In genomic region chr14:76761849-76762616, GRCh38 we compare ENCODE assay signal across 7 cellular contexts. TPM values are rescaled to one million over a fixed set of nuclear protein-coding genes. Genes with fewer than 3 reads are reported as not detected.
DNase-seq lines count a peak whose midpoint lies in the region; ATAC-seq, FAIRE-seq and TF ChIP-seq lines count a peak whose summit lies in the region.

No MANE protein-coding gene starts in this region.

- H3K27me3 ChIP-seq in K562 (ENCODE audit: control insufficient read depth in 2 of 2, insufficient read depth in 2 of 2, low read length in 2 of 2) (peaks cover 0 to 31% of the 10 kb centered on the region in 2 experiments; a peak in 2 of 5 replicates), stomach (peaks cover 0 to 31% (median 23%) of the 10 kb centered on the region in 3 donors)

- in situ Hi-C loops in K562 (cut with MboI) = no loop called here

- no peak overlapping the region for H2AFZ ChIP-seq in K562 (ENCODE audit: low read depth, low read length)

- H4K20me1 ChIP-seq in K562 (replicated peaks; ENCODE audit: control insufficient read depth, insufficient read depth, low read length) = no peaks in the 10 kb centered on the region

- no peaks in the 10 kb centered on the region for H3K79me2 ChIP-seq in K562 (ENCODE audit: control insufficient read depth, insufficient read depth, low read length)

- TF ChIP-seq POLR2A in K562 (conservative IDR thresholded peaks at IDR 0.05) = no peak
- TF ChIP-seq POLR2A in stomach (IDR thresholded peaks at IDR 0.05) = no peak

- POLR2A ChIA-PET in K562 (lab: Yijun Ruan, JAX) = no interaction called here

- 13% methylated on average over 39 of the region's 80 CpGs for WGBS in K562 (ENCODE audit: insufficient coverage, low coverage, missing lambda C conversion rate)
- WGBS in stomach, 5 donors = 1 to 2% (median 1%) methylated on average over 34 to 80 of the region's 80 CpGs

- H3K4me2 ChIP-seq in K562 (ENCODE audit: insufficient read depth, low read length) = no peak overlapping the region; the same call in 1 of the 2 replicates

- H3K9ac ChIP-seq in K562 (ENCODE audit: insufficient read depth in 1 of 2, low read depth in 2 of 2, low read length in 2 of 2) = no peak overlapping the region; a peak in 1 of 4 replicates

- CTCF ChIA-PET in K562 (lab: Yijun Ruan, JAX; ENCODE audit: low intra/inter-chr PET ratio) = no interaction called here

- TF ChIP-seq RAD21 in K562 (CRISPR knock-in tag; conservative IDR thresholded peaks at IDR 0.05 in 1 of 2, IDR thresholded peaks at IDR 0.05 in 1 of 2) = no peak

- no TSS peak for BruUV-seq in K562 (replicated peaks; lab: Mats Ljungman, UMichigan)

- H3K27ac ChIP-seq in K562 (ENCODE audit: extremely low read depth, low read depth, low read length) (no peak overlapping the region), stomach (peak overlapping the region; percentile 54 to 88 (median 71))

- intact Hi-C loops in K562 (cut with micrococcal nuclease) (no loop called here), stomach (cut with DNase I; ENCODE audit: low total_unique reads) (no loop called here)

- TF ChIP-seq CTCF in K562 (IDR thresholded peaks at IDR 0.05 in 2 of 3, conservative IDR thresholded peaks at IDR 0.05 in 1 of 3; ENCODE audit: insufficient read depth in 2 of 3, low read depth in 1 of 3, low read length in 3 of 3) (no peak), stomach (IDR thresholded peaks at IDR 0.05) (no peak)

- DNase-seq in K562 (ENCODE audit: extremely low read depth in 1 of 4, low spot score in 3 of 4) (no peak), left kidney (ENCODE audit: low read depth, low spot score) (peak; percentile 66), stomach (no peak), GM19238 (ENCODE audit: insufficient read length, low spot score) (no peak)

- H3K4me1 ChIP-seq in K562 (replicated peaks in 1 of 2; ENCODE audit: control insufficient read depth in 2 of 2, insufficient read depth in 2 of 2, low read length in 2 of 2) (peaks cover 0 to 22% of the 10 kb centered on the region in 2 experiments; a peak in 2 of 5 replicates), stomach (peaks cover 14 to 44% (median 24%) of the 10 kb centered on the region in 4 donors)

- no peak for TF ChIP-seq EP300 in K562 (IDR thresholded peaks at IDR 0.05; ENCODE audit: low read length)
- TF ChIP-seq EP300 in stomach (IDR thresholded peaks at IDR 0.05) = no peak

- H3K4me3 ChIP-seq in K562 (peak overlapping the region; percentile 38; the same call in 1 of the 2 replicates), stomach (peak overlapping the region; percentile 67 to 93 (median 80))

- ATAC-seq in GM19035 (IDR thresholded peaks at IDR 0.05; ENCODE audit: unreplicated experiment) (peak; percentile 50), HG03354 (IDR thresholded peaks at IDR 0.05; ENCODE audit: poor library complexity, severe bottlenecking, unreplicated experiment) (peak; percentile 51), K562 (no peak), HG03175 (IDR thresholded peaks at IDR 0.05; ENCODE audit: unreplicated experiment) (no peak)

- FAIRE-seq in K562 (lab: Jason Lieb, UNC) = no peak

- no peaks in the 10 kb centered on the region for H3K9me1 ChIP-seq in K562 (ENCODE audit: control insufficient read depth, insufficient read depth, low read length)

- H3K36me3 ChIP-seq in K562 (ENCODE audit: control insufficient read depth, insufficient read depth, low read length) = no peaks in the 10 kb centered on the region
- H3K36me3 ChIP-seq in stomach = no peaks in the 10 kb centered on the region

- no peaks in the 10 kb centered on the region for H3K9me3 ChIP-seq in K562 (replicated peaks; ENCODE audit: control insufficient read depth, insufficient read depth, low read depth, low read length)
- no peaks in the 10 kb centered on the region for H3K9me3 ChIP-seq in stomach

TF ChIP-seq in K562, 482 proteins besides CTCF, POLR2A, EP300 and RAD21 (continues in another document):
- no peak for TF ChIP-seq FOXP4 (CRISPR knock-in tag; IDR thresholded peaks at IDR 0.05; ENCODE audit: borderline replicate concordance)
- TF ChIP-seq L3MBTL2 (IDR thresholded peaks at IDR 0.05) = 0 out of 2 replicates have a peak, but pooled peaks have one; percentile 0
- TF ChIP-seq SIRT6 (IDR thresholded peaks at IDR 0.05; ENCODE audit: low read depth, low read length) = no peak
- TF ChIP-seq HMBOX1 (IDR thresholded peaks at IDR 0.05) = no peak
- TF ChIP-seq ZNF551 (CRISPR knock-in tag; IDR thresholded peaks at IDR 0.05) = no peak
- no peak for TF ChIP-seq ZKSCAN8 (CRISPR knock-in tag; IDR thresholded peaks at IDR 0.05)
- no peak for TF ChIP-seq NFYB (IDR thresholded peaks at IDR 0.05; ENCODE audit: extremely low read depth, insufficient read length)

RNA-seq across cellular contexts. Expression of gene VASH1, which starts 0.8 kb away (rescaled TPM):
- 0.30 and 0.46 TPM in 2 replicates for total RNA-seq in K562 (2011; cell fraction: chromatin; rRNA removed; ENCODE audit: low replicate concordance)
- total RNA-seq in K562 (2011; cell fraction: nucleolus; rRNA removed) = 0.67 TPM in 1 of 2 replicates, not detected in the other
- total RNA-seq in K562 (2011; cell fraction: nucleoplasm; rRNA removed) = 0.07 and 0.15 TPM in 2 replicates
- 0.05 and 0.16 TPM in 2 replicates for total RNA-seq in K562 (2014; rRNA removed)
- 0.11 and 0.22 TPM in 2 replicates for total RNA-seq in K562 (2014; rRNA removed; fragmentation: Illumina TruSeq; extraction: Trizol)
- 0.11 and 0.25 TPM in 2 replicates for total RNA-seq in K562 (2015; rRNA removed; fragmentation: Illumina TruSeq; extraction: Trizol)
- 0.16 and 0.27 TPM in 2 replicates for total RNA-seq in K562 (2021)
- polyA plus RNA-seq in K562 (2011; rRNA removed) = 0.15 and 0.43 TPM in 2 replicates
- polyA plus RNA-seq in K562 (2011; cell fraction: cytosol; rRNA removed) = 0.18 and 0.55 TPM in 2 replicates
- 0.74 and 1.3 TPM in 2 replicates for polyA plus RNA-seq in K562 (2011; cell fraction: nucleus; rRNA removed)
- polyA plus RNA-seq in K562 (2012) = 0.46 and 0.48 TPM in 2 replicates
- 0.03 and 0.11 TPM in 2 replicates for polyA plus RNA-seq in K562 (2014; fragmentation: Illumina TruSeq; extraction: Trizol)
- polyA plus RNA-seq in K562 (2014; fragmentation: Nextera tagmentation; extraction: Ambion mirVana) = under 1 TPM in 1 of 2 experiments, not detected in 1; 0.01 TPM
- polyA plus RNA-seq in K562 (2014; rRNA removed) = 0.16 and 0.49 TPM in 2 replicates
- 0.24 and 0.46 TPM in 2 replicates for polyA minus RNA-seq in K562 (2011; rRNA and poly(A)+ RNA removed)
- polyA minus RNA-seq in K562 (2011; cell fraction: cytosol; rRNA and poly(A)+ RNA removed) = 0.73 and 0.76 TPM in 2 replicates
- polyA minus RNA-seq in K562 (2011; cell fraction: nucleus; rRNA and poly(A)+ RNA removed) = 0.33 and 0.40 TPM in 2 replicates
- 10 to 100 TPM in 3 of 5 donors, 1 to 10 TPM in 2; 4.9 to 15.4 (median 10.1) TPM for total RNA-seq in stomach
- polyA plus RNA-seq in stomach = 10 to 100 TPM in 1 of 3 donors, 1 to 10 TPM in 2; 2.7 to 10.5 (median 4.1) TPM

RNA-seq across cellular contexts. Expression of gene ANGEL1, which starts 50.6 kb away (rescaled TPM):
- total RNA-seq in K562 (2011; cell fraction: chromatin; rRNA removed; ENCODE audit: low replicate concordance) = 59.6 and 73.4 TPM in 2 replicates
- total RNA-seq in K562 (2011; cell fraction: nucleolus; rRNA removed) = 47.6 and 52.5 TPM in 2 replicates
- 56.4 and 62.1 TPM in 2 replicates for total RNA-seq in K562 (2011; cell fraction: nucleoplasm; rRNA removed)
- total RNA-seq in K562 (2014; rRNA removed) = 5.2 and 6.7 TPM in 2 replicates
- 7.2 and 7.3 TPM in 2 replicates for total RNA-seq in K562 (2014; rRNA removed; fragmentation: Illumina TruSeq; extraction: Trizol)
- total RNA-seq in K562 (2015; rRNA removed; fragmentation: Illumina TruSeq; extraction: Trizol) = 6.1 and 6.3 TPM in 2 replicates
- total RNA-seq in K562 (2021) = 13.0 and 13.7 TPM in 2 replicates
- 22.2 and 22.8 TPM in 2 replicates for polyA plus RNA-seq in K562 (2011; rRNA removed)
- polyA plus RNA-seq in K562 (2011; cell fraction: cytosol; rRNA removed) = 23.9 and 26.3 TPM in 2 replicates
- 35.0 and 39.9 TPM in 2 replicates for polyA plus RNA-seq in K562 (2011; cell fraction: nucleus; rRNA removed)
- 6.7 and 7.5 TPM in 2 replicates for polyA plus RNA-seq in K562 (2012)
- 10.8 and 12.0 TPM in 2 replicates for polyA plus RNA-seq in K562 (2014; fragmentation: Illumina TruSeq; extraction: Trizol)
- polyA plus RNA-seq in K562 (2014; fragmentation: Nextera tagmentation; extraction: Ambion mirVana) = 1 to 10 TPM; 2.1 to 3.2 TPM
- polyA plus RNA-seq in K562 (2014; rRNA removed) = 9.8 and 15.0 TPM in 2 replicates
- polyA minus RNA-seq in K562 (2011; rRNA and poly(A)+ RNA removed) = 20.3 and 23.9 TPM in 2 replicates
- polyA minus RNA-seq in K562 (2011; cell fraction: cytosol; rRNA and poly(A)+ RNA removed) = 8.4 and 14.6 TPM in 2 replicates
- polyA minus RNA-seq in K562 (2011; cell fraction: nucleus; rRNA and poly(A)+ RNA removed) = 18.8 and 22.4 TPM in 2 replicates
- total RNA-seq in stomach = 10 to 100 TPM in 4 of 5 donors, 1 to 10 TPM in 1; 7.8 to 32.6 (median 18.0) TPM
- 1 to 10 TPM; 2.3 to 4.5 (median 4.2) TPM for polyA plus RNA-seq in stomach

Comparison
In these comparisons a context has a peak if more than half of its experiments do, and no peak if none do; other contexts are left out.
1. ATAC-seq: peak in GM19035 (single experiment) and HG03354 (single experiment); none in K562 (single experiment) and HG03175 (single experiment).